Comparison of ENCODE assay signal across 7 cellular contexts in genomic region chr2:39469807-39470206, GRCh38. TPM values are rescaled to one million over a fixed set of nuclear protein-coding genes. Genes with fewer than 3 reads are reported as not detected.
DNase-seq lines count a peak whose midpoint lies in the region; ATAC-seq, FAIRE-seq and TF ChIP-seq lines count a peak whose summit lies in the region.

No MANE protein-coding gene starts in this region.

- H4K20me1 ChIP-seq in Karpas-422 (ENCODE audit: insufficient read depth, low read depth, low read length) = no peaks in the 10 kb centered on the region

- H3K4me3 Mint-ChIP-seq in osteocyte (ENCODE audit: unreplicated experiment) = no peak overlapping the region

- no peaks in the 10 kb centered on the region for H3K79me2 ChIP-seq in Karpas-422 (ENCODE audit: low read length)

- H3K9ac ChIP-seq in Karpas-422 (ENCODE audit: low read length) = no peak overlapping the region; the same call in 1 of the 2 replicates

- TF ChIP-seq POLR2A in H54 (IDR thresholded peaks at IDR 0.05; ENCODE audit: low read depth, low read length) = no peak

- peaks cover 52% of the 10 kb centered on the region for H3K4me1 Mint-ChIP-seq in osteocyte (ENCODE audit: unreplicated experiment)

- H3K27ac ChIP-seq in Karpas-422 (ENCODE audit: low read length) = peak overlapping the region; percentile 1; the same call in 1 of the 2 replicates

- H3K27me3 ChIP-seq in Karpas-422 (ENCODE audit: low read length) = no peaks in the 10 kb centered on the region

- TF ChIP-seq CTCF in osteocyte (IDR thresholded peaks at IDR 0.05) = no peak

- H3K9me2 ChIP-seq in Karpas-422 (replicated peaks; ENCODE audit: insufficient read depth, low read length) = no peaks in the 10 kb centered on the region

- H3K27me3 Mint-ChIP-seq in osteocyte (ENCODE audit: unreplicated experiment) = no peaks in the 10 kb centered on the region

- ATAC-seq in GM18520 (IDR thresholded peaks at IDR 0.05; ENCODE audit: unreplicated experiment) = peak; percentile 90

- no peak overlapping the region; the same call in 1 of the 2 replicates for H3K4me3 ChIP-seq in Karpas-422 (ENCODE audit: low read length)

- peak; percentile 88 for FAIRE-seq in H54 (lab: Jason Lieb, UNC)

- H3K36me3 ChIP-seq in Karpas-422 (ENCODE audit: insufficient read depth, low read length) = no peaks in the 10 kb centered on the region

- DNase-seq in H54 (ENCODE audit: insufficient read length, low spot score) (peak; percentile 20), Karpas-422 (peak; percentile 85), epidermal melanocyte (ENCODE audit: insufficient read length, low spot score) (peak; percentile 30), osteocyte (ENCODE audit: extremely low spot score, unreplicated experiment) (no peak), SW480 (ENCODE audit: low spot score) (no peak), cerebellum (ENCODE audit: low spot score) (no peak)

- 0 out of 2 replicates have a peak overlapping the region, but pooled peaks have one; percentile 19 for H2AFZ ChIP-seq in Karpas-422 (ENCODE audit: low read length)

- no peaks in the 10 kb centered on the region for H3K9me3 Mint-ChIP-seq in osteocyte (ENCODE audit: unreplicated experiment)

- no peaks in the 10 kb centered on the region for H3K9me3 ChIP-seq in Karpas-422 (ENCODE audit: low read length)

- H3K4me2 ChIP-seq in Karpas-422 (ENCODE audit: low read depth, low read length, poor library complexity, severe bottlenecking) = peak overlapping the region; percentile 33

- H3K4me1 ChIP-seq in Karpas-422 (ENCODE audit: low read length) = peaks cover 31% of the 10 kb centered on the region

- peaks cover 2% of the 10 kb centered on the region for H3K36me3 Mint-ChIP-seq in osteocyte (ENCODE audit: unreplicated experiment)

- H3K27ac Mint-ChIP-seq in osteocyte (ENCODE audit: unreplicated experiment) = peak overlapping the region; percentile 89

RNA-seq across cellular contexts. Expression of gene MAP4K3, which starts 32.7 kb away (rescaled TPM):
- 7.2 and 11.5 TPM in 2 replicates for total RNA-seq in Karpas-422 (2014; rRNA removed; shearing (Covaris generic); ENCODE audit: low replicate concordance)
- total RNA-seq in osteocyte (35.0 and 47.9 TPM in 2 replicates), cerebellum (137 TPM)

Comparison
In these comparisons a context has a peak if more than half of its experiments do, and no peak if none do; other contexts are left out.
1. DNase-seq: peak in H54 (single experiment), Karpas-422 (single experiment) and epidermal melanocyte (single experiment); none in osteocyte (single experiment), SW480 (single experiment) and cerebellum (single experiment).